In genomic region chr6:25290306-25291060, GRCh38 we compare ENCODE assay signal across 20 cellular contexts.
"Had no signal": no experiment of that assay in that cellular context is flagged by ENCODE, and none has a peak within 500 bp of the region (broad histone marks: within the 10 kb centered on the region; RNA-seq: fewer than 3 reads in every experiment).

No MANE protein-coding gene starts in this region.

- H3K27me3 Mint-ChIP-seq: activated naive CD8-positive, alpha-beta T cell treated with anti-CD3 and anti-CD28 coated beads, Interleukin-2, amount 50 U/mL, for 24 hours; naive thymus-derived CD8-positive, alpha-beta T cell; T-cell had no signal

- H3K27ac ChIP-seq: breast epithelium, colonic mucosa, vagina, WERI-Rb-1 had no signal

- H3K4me3 Mint-ChIP-seq: activated CD8-positive, alpha-beta T cell treated with anti-CD3 and anti-CD28 coated beads, Interleukin-2, amount 10 ng/mL, durations not matched to agents 7 days and 5 days; activated naive CD8-positive, alpha-beta T cell treated with anti-CD3 and anti-CD28 coated beads, Interleukin-2, amount 50 U/mL, for 24 hours; activated T-helper 1 cell treated with anti-CD3 and anti-CD28 coated beads, Interleukin-12 subunit alpha, Interleukin-12 subunit beta, Interleukin-2, Interleukin-4 antibody, amounts not matched to agents 30 ng/mL and 10 ng/mL and 1 ng/mL, durations not matched to agents 14 hours and 24 hours and 36 hours; effector memory CD8-positive, alpha-beta T cell; naive thymus-derived CD8-positive, alpha-beta T cell; T-cell had no signal

- H3K27ac Mint-ChIP-seq: activated CD8-positive, alpha-beta T cell treated with anti-CD3 and anti-CD28 coated beads, Interleukin-2, amount 10 ng/mL, durations not matched to agents 7 days and 5 days; activated naive CD8-positive, alpha-beta T cell treated with anti-CD3 and anti-CD28 coated beads, Interleukin-2, amount 50 U/mL, for 24 hours; activated T-helper 1 cell treated with anti-CD3 and anti-CD28 coated beads, Interleukin-12 subunit alpha, Interleukin-12 subunit beta, Interleukin-2, Interleukin-4 antibody, amounts not matched to agents 30 ng/mL and 10 ng/mL and 1 ng/mL, durations not matched to agents 14 hours and 24 hours and 36 hours; T-cell had no signal

- H3K9me3 ChIP-seq: breast epithelium, colonic mucosa, tibial nerve, vagina had no signal

- H3K27me3 ChIP-seq: breast epithelium, colonic mucosa, tibial nerve, vagina had no signal

- H3K4me3 ChIP-seq: breast epithelium, colonic mucosa, dorsolateral prefrontal cortex, tibial nerve, vagina had no signal

- H3K4me1 ChIP-seq: breast epithelium, colonic mucosa, vagina had no signal

- H3K36me3 ChIP-seq: breast epithelium, colonic mucosa, tibial nerve, vagina, WERI-Rb-1 had no signal

- DNase-seq: activated CD4-positive, alpha-beta T cell treated with anti-CD3 and anti-CD28 coated beads, Interleukin-2, amount 50 U/mL, for 1 hour; activated CD4-positive, CD25-positive, alpha-beta regulatory T cell treated with anti-CD3 and anti-CD28 coated beads, Interleukin-2, amount 50 U/mL, for 72 hours; activated CD8-positive, alpha-beta T cell treated with anti-CD3 and anti-CD28 coated beads, Interleukin-2, amount 10 ng/mL, durations not matched to agents 7 days and 5 days; activated gamma-delta T cell; activated naive CD4-positive, alpha-beta T cell treated with anti-CD3 and anti-CD28 coated beads, Interleukin-2, amount 50 U/mL, for 16 hours; activated naive CD8-positive, alpha-beta T cell treated with anti-CD3 and anti-CD28 coated beads, Interleukin-2, amount 50 U/mL, for 24 hours; colonic mucosa; dorsolateral prefrontal cortex; effector memory CD8-positive, alpha-beta T cell; hippocampal formation; naive thymus-derived CD8-positive, alpha-beta T cell; retina; stimulated activated CD4-positive, alpha-beta T cell treated with anti-CD3 and anti-CD28 coated beads, Interleukin-4, amount 100 ng/mL, for 24 hours; stimulated activated naive CD4-positive, alpha-beta T cell treated with Interleukin-2 at 50 U/mL for 16 hours; T-cell; WERI-Rb-1 had no signal

- ATAC-seq: activated CD8-positive, alpha-beta T cell treated with anti-CD3 and anti-CD28 coated beads, Interleukin-2, amount 10 ng/mL, durations not matched to agents 7 days and 5 days; activated naive CD8-positive, alpha-beta T cell treated with anti-CD3 and anti-CD28 coated beads, Interleukin-2, amount 50 U/mL, for 24 hours; effector memory CD8-positive, alpha-beta T cell; naive thymus-derived CD8-positive, alpha-beta T cell; T-cell had no signal
